10 cellular contexts compared by ENCODE assay signal in the genomic region with DNA sequence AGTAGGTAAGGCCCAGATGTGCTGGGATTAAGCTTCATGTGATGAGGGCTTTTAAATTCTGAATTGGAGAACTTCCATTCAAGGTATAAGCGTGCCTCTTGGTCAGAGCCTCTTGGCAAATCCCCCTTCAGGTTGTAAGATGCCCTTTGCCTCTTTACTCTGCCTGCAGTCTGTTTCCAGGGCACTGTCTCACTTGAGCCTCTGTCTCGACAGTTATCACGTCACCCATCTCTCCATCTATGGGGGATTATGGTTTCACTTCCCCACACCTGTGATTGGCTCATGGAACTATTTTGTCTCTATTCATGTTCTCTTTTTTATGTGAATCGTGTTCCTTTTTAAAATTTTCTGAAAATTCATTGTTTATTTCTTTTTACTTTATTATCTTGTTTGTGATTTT. TPM values are rescaled to one million over a fixed set of nuclear protein-coding genes. Genes with fewer than 3 reads are reported as not detected.
DNase-seq lines count a peak whose midpoint lies in the region; ATAC-seq and TF ChIP-seq lines count a peak whose summit lies in the region.
"Had no signal": no experiment of that assay in that cellular context is flagged by ENCODE, and none has a peak within 500 bp of the region (broad histone marks: within the 10 kb centered on the region; RNA-seq: fewer than 3 reads in every experiment).

No MANE protein-coding gene starts in this region.

- TF ChIP-seq RAD21 in SK-N-SH (IDR thresholded peaks at IDR 0.05; ENCODE audit: low read length) = no peak

- no peak overlapping the region for H3K9ac ChIP-seq in SK-N-SH

- H4K20me1 ChIP-seq in SK-N-SH (ENCODE audit: insufficient read depth) = no peaks in the 10 kb centered on the region

- no peaks in the 10 kb centered on the region for H3K27me3 Mint-ChIP-seq in memory B cell

- in situ Hi-C loops in KBM-7 (cut with MboI; ENCODE audit: low pct_unique_long_range_greater_than_20kb, low sequenced_read_pairs) = no loop called here

- 89% methylated on average over 4 of the region's 4 CpGs for WGBS in SK-N-SH (ENCODE audit: low lambda C conversion rate)

- POLR2A ChIA-PET in SK-N-SH (lab: Yijun Ruan, JAX) = no interaction called here

- peaks cover 17% of the 10 kb centered on the region for H3K36me3 Mint-ChIP-seq in memory B cell

- H3K9me3 Mint-ChIP-seq in memory B cell = no peaks in the 10 kb centered on the region
- H3K9me3 Mint-ChIP-seq: nephron had no signal

- no peak overlapping the region for H3K4me2 ChIP-seq in SK-N-SH

- peak overlapping the region; percentile 80 for H3K27ac Mint-ChIP-seq in memory B cell
- H3K27ac Mint-ChIP-seq: nephron had no signal

- H3F3A ChIP-seq in SK-N-SH (replicated peaks; ENCODE audit: insufficient read depth) = peaks cover 8% of the 10 kb centered on the region

- H3K9me3 ChIP-seq in SK-N-SH = no peaks in the 10 kb centered on the region

- no peak overlapping the region for H3K4me3 ChIP-seq in SK-N-SH (ENCODE audit: low read depth in 2 of 2, low read length in 1 of 2)
- H3K4me3 ChIP-seq: coronary artery had no signal

- H2AFZ ChIP-seq in SK-N-SH (ENCODE audit: low read depth) = no peak overlapping the region

- H3K4me1 ChIP-seq in SK-N-SH (ENCODE audit: control insufficient read depth in 1 of 2, insufficient read depth in 2 of 2, low read depth in 1 of 2, low read length in 1 of 2) = peaks cover 7 to 9% of the 10 kb centered on the region in 2 experiments; a peak in 2 of 4 replicates

- peaks cover 23% of the 10 kb centered on the region for H3K4me1 Mint-ChIP-seq in memory B cell
- H3K4me1 Mint-ChIP-seq: nephron had no signal

- H3K27me3 ChIP-seq in SK-N-SH (ENCODE audit: insufficient read depth) = no peaks in the 10 kb centered on the region

- peaks cover 8 to 50% of the 10 kb centered on the region in 2 experiments for H3K36me3 ChIP-seq in SK-N-SH (replicated peaks in 1 of 2; ENCODE audit: control insufficient read depth in 1 of 2, insufficient read depth in 2 of 2, low read length in 1 of 2)

- H3K27ac ChIP-seq in SK-N-SH (ENCODE audit: low read depth in 2 of 2, low read length in 1 of 2) = no peak overlapping the region; a peak in 1 of 4 replicates
- H3K27ac ChIP-seq: coronary artery had no signal

- H3K4me3 Mint-ChIP-seq in memory B cell = no peak overlapping the region
- H3K4me3 Mint-ChIP-seq: nephron had no signal

- no peaks in the 10 kb centered on the region for H3K9me2 ChIP-seq in SK-N-SH

- no peak for TF ChIP-seq CTCF in SK-N-SH (IDR thresholded peaks at IDR 0.05)

- ATAC-seq in GM21529 (IDR thresholded peaks at IDR 0.05; ENCODE audit: unreplicated experiment) (peak; percentile 76), memory B cell (ENCODE audit: low read depth) (peak; percentile 100)

- peak; percentile 15 for DNase-seq in SKM-1 treated with dmso at 0.1 percent for 144 hours (lab: John Stamatoyannopoulos, UW; ENCODE audit: unreplicated experiment)
- no peak for DNase-seq in SKM-1 (lab: John Stamatoyannopoulos, UW; ENCODE audit: unreplicated experiment)
- DNase-seq in KBM-7 = peak; percentile 8
- peak; percentile 39 to 69 for DNase-seq in memory B cell (ENCODE audit: low spot score in 2 of 2)
- no peak for DNase-seq in SK-N-SH
- DNase-seq in cortex of kidney (lab: John Stamatoyannopoulos, UW) = no peak
- no peak for DNase-seq in NCI-H1092 treated with DMSO at 0.1 percent for 48 hours (lab: John Stamatoyannopoulos, UW)

- H3K79me2 ChIP-seq in SK-N-SH (ENCODE audit: insufficient read depth) = no peaks in the 10 kb centered on the region

- CTCF ChIA-PET in SK-N-SH (lab: Yijun Ruan, JAX) = interaction anchor here (1.0 to 3.0 kb wide), 4 partner anchors 12 to 172 kb away, joined by 3 to 9 read pairs (median 4); no protein-coding TSS in a partner anchor

- TF ChIP-seq EP300 in SK-N-SH (IDR thresholded peaks at IDR 0.05; ENCODE audit: borderline replicate concordance in 1 of 2, low read depth in 1 of 2, low read length in 1 of 2) = no peak

TF ChIP-seq in SK-N-SH, 30 proteins besides CTCF, POLR2A, EP300 and RAD21:
- TF ChIP-seq TAF1 (IDR thresholded peaks at IDR 0.05; ENCODE audit: borderline replicate concordance, low read depth, low read length) (no peak), RFX5 (IDR thresholded peaks at IDR 0.05; ENCODE audit: low read length) (no peak), GATA2 (CRISPR knock-in tag; IDR thresholded peaks at IDR 0.05) (no peak), MEF2A (IDR thresholded peaks at IDR 0.05; ENCODE audit: borderline replicate concordance, low read depth) (no peak), SMC3 (IDR thresholded peaks at IDR 0.05; ENCODE audit: low read depth, low read length) (no peak), YY1 (IDR thresholded peaks at IDR 0.05; ENCODE audit: low read depth) (no peak)
- TF ChIP-seq, protein P1, sequence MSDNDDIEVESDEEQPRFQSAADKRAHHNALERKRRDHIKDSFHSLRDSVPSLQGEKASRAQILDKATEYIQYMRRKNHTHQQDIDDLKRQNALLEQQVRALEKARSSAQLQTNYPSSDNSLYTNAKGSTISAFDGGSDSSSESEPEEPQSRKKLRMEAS (IDR thresholded peaks at IDR 0.05; ENCODE audit: low read depth) = no peak
- TF ChIP-seq, protein P2, sequence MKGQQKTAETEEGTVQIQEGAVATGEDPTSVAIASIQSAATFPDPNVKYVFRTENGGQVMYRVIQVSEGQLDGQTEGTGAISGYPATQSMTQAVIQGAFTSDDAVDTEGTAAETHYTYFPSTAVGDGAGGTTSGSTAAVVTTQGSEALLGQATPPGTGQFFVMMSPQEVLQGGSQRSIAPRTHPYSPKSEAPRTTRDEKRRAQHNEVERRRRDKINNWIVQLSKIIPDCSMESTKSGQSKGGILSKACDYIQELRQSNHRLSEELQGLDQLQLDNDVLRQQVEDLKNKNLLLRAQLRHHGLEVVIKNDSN (IDR thresholded peaks at IDR 0.05; ENCODE audit: borderline replicate concordance, low read depth) = no peak

RNA-seq across cellular contexts. Expression of a gene that starts 51.7 kb away (rescaled TPM):
- 39.9 and 40.3 TPM in 2 replicates for polyA plus RNA-seq in SK-N-SH (2012; rRNA removed)
- 42.1 and 50.6 TPM in 2 replicates for polyA plus RNA-seq in SK-N-SH (2012; cell fraction: cytosol; rRNA removed)
- polyA plus RNA-seq in SK-N-SH (2012; cell fraction: nucleus; rRNA removed) = 25.5 and 57.8 TPM in 2 replicates

RNA-seq across cellular contexts. Expression of a gene that starts 51.8 kb away (rescaled TPM):
- 46.9 and 62.0 TPM in 2 replicates for polyA plus RNA-seq in SK-N-SH (2012; rRNA removed)
- polyA plus RNA-seq in SK-N-SH (2012; cell fraction: cytosol; rRNA removed) = 67.1 and 86.3 TPM in 2 replicates
- 53.8 and 64.5 TPM in 2 replicates for polyA plus RNA-seq in SK-N-SH (2012; cell fraction: nucleus; rRNA removed)

Comparison
In these comparisons a context has a peak if more than half of its experiments do, and no peak if none do; other contexts are left out.
1. DNase-seq: peak in SKM-1 treated with dmso at 0.1 percent for 144 hours (single experiment), KBM-7 (single experiment) and memory B cell (2 of 2); none in SKM-1 (single experiment), SK-N-SH (single experiment), cortex of kidney (single experiment) and NCI-H1092 treated with DMSO at 0.1 percent for 48 hours (single experiment).